Comparison of ENCODE assay signal across 7 cellular contexts in the genomic region with DNA sequence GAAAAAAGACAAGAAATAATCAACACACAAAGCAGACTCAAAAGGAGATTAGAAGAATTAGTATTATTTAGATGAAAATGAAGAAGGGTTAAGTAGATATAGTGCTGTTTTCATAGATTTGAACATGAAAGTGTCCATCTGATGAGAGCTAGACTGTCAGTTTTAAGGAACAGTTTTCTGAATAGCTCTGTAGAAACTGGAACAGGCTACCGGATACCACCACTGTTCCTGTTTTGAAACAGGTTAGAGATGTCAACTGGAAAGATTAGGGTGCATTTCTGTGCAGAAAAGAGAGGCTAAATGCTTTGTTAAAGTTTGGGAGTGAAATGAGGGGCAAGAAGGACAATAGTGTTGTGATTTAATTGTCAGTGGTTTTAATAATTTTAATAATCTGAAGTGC.
"Had no signal": no experiment of that assay in that cellular context is flagged by ENCODE, and none has a peak within 500 bp of the region (broad histone marks: within the 10 kb centered on the region; RNA-seq: fewer than 3 reads in every experiment).

No MANE protein-coding gene starts in this region.

- H3K27me3 Mint-ChIP-seq: IgD-negative memory B cell had no signal

- H3K4me1 Mint-ChIP-seq: GM23338 had no signal

- H3K27ac Mint-ChIP-seq: GM23338, H9, IgD-negative memory B cell had no signal

- DNase-seq: H9, HCEC 1CT, Karpas-422, KBM-7 had no signal

- H3K9me3 Mint-ChIP-seq: GM23338, H9 had no signal

- H3K36me3 Mint-ChIP-seq: IgD-negative memory B cell had no signal

- H3K4me3 Mint-ChIP-seq: GM23338, H9, IgD-negative memory B cell had no signal

- ATAC-seq: GM23338, HepG2 had no signal
